8 cellular contexts compared by ENCODE assay signal in the genomic region with DNA sequence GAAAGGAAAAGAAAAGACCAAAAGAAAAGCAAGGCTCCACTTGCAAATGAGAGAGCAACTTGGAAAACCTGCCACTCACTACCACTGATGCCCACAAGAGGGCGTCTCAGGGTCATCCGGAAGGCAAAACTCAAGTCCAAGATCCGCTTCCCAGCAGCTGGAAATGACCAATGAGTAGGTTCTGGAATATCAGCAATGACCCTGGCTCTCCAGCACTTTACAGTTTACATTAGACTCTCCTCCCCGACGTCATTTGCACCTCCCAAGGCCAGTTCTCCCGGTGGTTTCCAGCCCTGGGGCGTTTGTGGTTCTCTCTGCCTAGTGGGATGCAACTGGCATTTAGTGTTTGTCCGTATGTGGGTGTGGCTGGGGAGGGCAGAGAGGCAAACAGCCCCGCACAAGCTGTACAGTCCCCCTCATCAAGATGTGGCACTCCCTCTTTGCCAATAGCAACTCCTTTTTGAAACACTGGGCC.
DNase-seq lines count a peak whose midpoint lies in the region; ATAC-seq and TF ChIP-seq lines count a peak whose summit lies in the region.

No MANE protein-coding gene starts in this region.

- H3K9ac ChIP-seq in Loucy (ENCODE audit: low read depth, low read length, poor library complexity, severe bottlenecking) (no peak overlapping the region), SU-DHL-6 (ENCODE audit: low read length) (no peak overlapping the region), mammary epithelial cell (ENCODE audit: insufficient read depth, low read length) (no peak overlapping the region)

- H2AFZ ChIP-seq in Loucy (ENCODE audit: low read length) (peak overlapping the region; percentile 72), SU-DHL-6 (ENCODE audit: low read depth, low read length, severe bottlenecking) (no peak overlapping the region), mammary epithelial cell (ENCODE audit: low read depth, low read length) (peak overlapping the region; percentile 73)

- 14% methylated on average over 9 of the region's 9 CpGs for WGBS in mammary epithelial cell (ENCODE audit: low coverage, missing lambda C conversion rate)
- WGBS in spleen, 5 donors, result 7 to 34% (median 15%) methylated on average over 4 to 9 of the region's 9 CpGs

- no peaks in the 10 kb centered on the region for H3K79me2 ChIP-seq in Loucy (ENCODE audit: insufficient read depth, low read length)
- H3K79me2 ChIP-seq in SU-DHL-6 (ENCODE audit: insufficient read depth, low read length), result no peaks in the 10 kb centered on the region
- H3K79me2 ChIP-seq in mammary epithelial cell (ENCODE audit: insufficient read depth, low read length), result no peaks in the 10 kb centered on the region

- no peaks in the 10 kb centered on the region for H3K9me3 ChIP-seq in Loucy (ENCODE audit: insufficient read depth, low read depth, low read length)
- H3K9me3 ChIP-seq in SU-DHL-6 (ENCODE audit: insufficient read depth, low read length), result no peaks in the 10 kb centered on the region
- no peaks in the 10 kb centered on the region for H3K9me3 ChIP-seq in mammary epithelial cell (replicated peaks; ENCODE audit: insufficient read depth, low read length)
- H3K9me3 ChIP-seq in spleen, result peaks cover 0 to 12% (median 0%) of the 10 kb centered on the region in 8 donors

- no peak overlapping the region for H3K4me3 ChIP-seq in Loucy (ENCODE audit: low read length, poor library complexity, severe bottlenecking)
- H3K4me3 ChIP-seq in SU-DHL-6 (ENCODE audit: insufficient read depth, low read length, poor library complexity, severe bottlenecking), result no peak overlapping the region
- no peak overlapping the region for H3K4me3 ChIP-seq in mammary epithelial cell (replicated peaks in 1 of 3; ENCODE audit: insufficient read depth in 1 of 3, low read depth in 2 of 3, low read length in 3 of 3)
- peak overlapping the region in 1 of 8 donors; percentile 24 for H3K4me3 ChIP-seq in spleen

- no peaks in the 10 kb centered on the region for H3K36me3 ChIP-seq in Loucy (ENCODE audit: insufficient read depth, low read length)
- no peaks in the 10 kb centered on the region for H3K36me3 ChIP-seq in SU-DHL-6 (ENCODE audit: low read length)
- no peaks in the 10 kb centered on the region for H3K36me3 ChIP-seq in mammary epithelial cell (ENCODE audit: insufficient read depth, low read length)
- H3K36me3 ChIP-seq in spleen, result no peaks in the 10 kb centered on the region

- ATAC-seq in HG03108 (IDR thresholded peaks at IDR 0.05; ENCODE audit: unreplicated experiment) (no peak), HG02938 (IDR thresholded peaks at IDR 0.05; ENCODE audit: unreplicated experiment) (no peak)

- H3K27ac ChIP-seq in SU-DHL-6 (ENCODE audit: low read depth, low read length) (no peak overlapping the region), mammary epithelial cell (ENCODE audit: insufficient read depth, low read depth, low read length) (no peak overlapping the region), spleen (peak overlapping the region in 6 of 8 donors; percentile 38 to 55 (median 48))

- H3F3A ChIP-seq in Loucy (ENCODE audit: low read depth), result no peaks in the 10 kb centered on the region
- no peaks in the 10 kb centered on the region for H3F3A ChIP-seq in SU-DHL-6 (ENCODE audit: insufficient read depth)

- H3K27me3 ChIP-seq in Loucy (ENCODE audit: insufficient read depth, low read length, poor library complexity, severe bottlenecking), result no peaks in the 10 kb centered on the region
- H3K27me3 ChIP-seq in SU-DHL-6 (ENCODE audit: low read length), result no peaks in the 10 kb centered on the region
- no peaks in the 10 kb centered on the region for H3K27me3 ChIP-seq in mammary epithelial cell (ENCODE audit: insufficient read depth, low read length)
- peaks cover 0 to 31% (median under 1%) of the 10 kb centered on the region in 7 donors for H3K27me3 ChIP-seq in spleen (replicated peaks in 1 of 7)

- no peak overlapping the region for H3K4me2 ChIP-seq in Loucy (ENCODE audit: low read depth, low read length, poor library complexity, severe bottlenecking)
- no peak overlapping the region for H3K4me2 ChIP-seq in SU-DHL-6 (ENCODE audit: low read depth, low read length, poor library complexity, severe bottlenecking)
- peak overlapping the region; percentile 37 for H3K4me2 ChIP-seq in mammary epithelial cell (ENCODE audit: insufficient read depth, low read depth, low read length)

- peak; percentile 89 for DNase-seq in ELF-1 (ENCODE audit: low read depth, low spot score)
- DNase-seq in mammary epithelial cell, result peak; percentile 85
- DNase-seq in inferior parietal cortex (ENCODE audit: extremely low spot score), result peak; percentile 82
- no peak for DNase-seq in spleen

- no peaks in the 10 kb centered on the region for H4K20me1 ChIP-seq in Loucy (ENCODE audit: insufficient read depth, low read length, poor library complexity, severe bottlenecking)
- H4K20me1 ChIP-seq in SU-DHL-6 (ENCODE audit: low read depth, low read length), result no peaks in the 10 kb centered on the region
- no peaks in the 10 kb centered on the region for H4K20me1 ChIP-seq in mammary epithelial cell (ENCODE audit: insufficient read depth, low read length)

- CTCF ChIA-PET in mammary epithelial cell (lab: Charles Lee; ENCODE audit: low non-redundant PET), result interaction anchor here (0.7 kb wide), 1 partner anchor 30 kb away, joined by 5 read pairs; no protein-coding TSS in a partner anchor

- intact Hi-C loops in mammary epithelial cell (cut with micrococcal nuclease), result loop anchor here (1.0 to 5.0 kb wide), 5 partner anchors 55 to 365 kb away; partner anchors contain the start of gene ZNF618
- intact Hi-C loops in spleen (cut with DNase I; ENCODE audit: low total_unique reads), result no loop called here

- H3K4me1 ChIP-seq in Loucy (ENCODE audit: insufficient read depth, low read length, poor library complexity, severe bottlenecking) (no peaks in the 10 kb centered on the region), mammary epithelial cell (ENCODE audit: insufficient read depth, low read length) (peaks cover 16% of the 10 kb centered on the region), spleen (peaks cover 0 to 19% (median 12%) of the 10 kb centered on the region in 6 donors)

- in situ Hi-C loops in mammary epithelial cell (cut with MboI; ENCODE audit: low sequenced_read_pairs in 2 of 2), result no loop called here

- dilution Hi-C loops in mammary epithelial cell (cut with HindIII; ENCODE audit: low sequenced_read_pairs), result no loop called here

- H3K9me2 ChIP-seq in Loucy (replicated peaks; ENCODE audit: low read depth, low read length) (no peaks in the 10 kb centered on the region), SU-DHL-6 (replicated peaks; ENCODE audit: insufficient read depth, low read length) (no peaks in the 10 kb centered on the region)

- BruUV-seq in mammary epithelial cell (replicated peaks; lab: Mats Ljungman, UMichigan), result no TSS peak

- TF ChIP-seq CTCF in Loucy (conservative IDR thresholded peaks at IDR 0.05; ENCODE audit: low read length) (peak; percentile 96), SU-DHL-6 (IDR thresholded peaks at IDR 0.05; ENCODE audit: insufficient read depth, low read length, poor library complexity, severe bottlenecking) (peak; percentile 72), mammary epithelial cell (conservative IDR thresholded peaks at IDR 0.05 in 1 of 2, IDR thresholded peaks at IDR 0.05 in 1 of 2; ENCODE audit: extremely low read depth in 1 of 2, insufficient read depth in 1 of 2, low read depth in 1 of 2, low read length in 2 of 2) (peak; percentile 93 to 95), spleen (IDR thresholded peaks at IDR 0.05 in 8 of 11, conservative IDR thresholded peaks at IDR 0.05 in 3 of 11) (peak; percentile 63 to 87 (median 79))

- no peak for TF ChIP-seq POLR2A in spleen (IDR thresholded peaks at IDR 0.05)

Comparison
In these comparisons a context has a peak if more than half of its experiments do, and no peak if none do; other contexts are left out.
1. H3K27ac ChIP-seq: peak in spleen (6 of 8); none in SU-DHL-6 (single experiment) and mammary epithelial cell (single experiment).
2. Peak in every context shown above with its lines, with median percentiles within 50 percentile points of each other: CTCF ChIP-seq.